ENCODE assay signal across 1 cellular context in the genomic region with DNA sequence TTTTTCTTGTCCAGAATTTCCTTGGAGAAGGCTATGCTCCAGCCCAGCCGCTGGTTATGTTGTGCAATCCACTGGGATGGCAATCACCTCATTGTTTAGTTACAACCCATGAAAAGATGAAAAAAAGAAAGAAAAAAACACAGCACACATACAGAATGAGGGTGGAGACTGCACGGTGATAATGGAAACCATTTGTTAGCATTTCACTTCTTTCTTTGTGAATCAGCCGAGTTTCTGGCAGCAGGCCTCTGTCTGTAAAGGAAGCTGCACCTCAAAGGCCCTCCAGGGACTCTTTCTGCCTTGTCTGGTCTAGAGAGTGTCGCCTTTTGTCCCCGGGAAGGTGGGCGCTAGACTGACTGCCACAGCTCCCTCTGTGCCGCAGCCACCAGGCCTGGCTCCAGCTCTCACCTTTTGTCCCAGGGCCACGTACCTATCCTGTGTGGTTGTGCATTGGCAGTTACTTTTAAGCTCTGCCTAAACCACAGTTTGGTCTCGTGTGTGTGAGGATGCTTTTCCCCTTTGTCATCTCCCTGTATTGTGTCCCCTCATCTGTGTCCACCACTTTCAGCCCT.
TF ChIP-seq lines count a peak whose summit lies in the region.

No MANE protein-coding gene starts in this region.

TF ChIP-seq in GM23338, 12 proteins besides CTCF, POLR2A, EP300 and RAD21 (continued from another document):
- TF ChIP-seq, protein P1, sequence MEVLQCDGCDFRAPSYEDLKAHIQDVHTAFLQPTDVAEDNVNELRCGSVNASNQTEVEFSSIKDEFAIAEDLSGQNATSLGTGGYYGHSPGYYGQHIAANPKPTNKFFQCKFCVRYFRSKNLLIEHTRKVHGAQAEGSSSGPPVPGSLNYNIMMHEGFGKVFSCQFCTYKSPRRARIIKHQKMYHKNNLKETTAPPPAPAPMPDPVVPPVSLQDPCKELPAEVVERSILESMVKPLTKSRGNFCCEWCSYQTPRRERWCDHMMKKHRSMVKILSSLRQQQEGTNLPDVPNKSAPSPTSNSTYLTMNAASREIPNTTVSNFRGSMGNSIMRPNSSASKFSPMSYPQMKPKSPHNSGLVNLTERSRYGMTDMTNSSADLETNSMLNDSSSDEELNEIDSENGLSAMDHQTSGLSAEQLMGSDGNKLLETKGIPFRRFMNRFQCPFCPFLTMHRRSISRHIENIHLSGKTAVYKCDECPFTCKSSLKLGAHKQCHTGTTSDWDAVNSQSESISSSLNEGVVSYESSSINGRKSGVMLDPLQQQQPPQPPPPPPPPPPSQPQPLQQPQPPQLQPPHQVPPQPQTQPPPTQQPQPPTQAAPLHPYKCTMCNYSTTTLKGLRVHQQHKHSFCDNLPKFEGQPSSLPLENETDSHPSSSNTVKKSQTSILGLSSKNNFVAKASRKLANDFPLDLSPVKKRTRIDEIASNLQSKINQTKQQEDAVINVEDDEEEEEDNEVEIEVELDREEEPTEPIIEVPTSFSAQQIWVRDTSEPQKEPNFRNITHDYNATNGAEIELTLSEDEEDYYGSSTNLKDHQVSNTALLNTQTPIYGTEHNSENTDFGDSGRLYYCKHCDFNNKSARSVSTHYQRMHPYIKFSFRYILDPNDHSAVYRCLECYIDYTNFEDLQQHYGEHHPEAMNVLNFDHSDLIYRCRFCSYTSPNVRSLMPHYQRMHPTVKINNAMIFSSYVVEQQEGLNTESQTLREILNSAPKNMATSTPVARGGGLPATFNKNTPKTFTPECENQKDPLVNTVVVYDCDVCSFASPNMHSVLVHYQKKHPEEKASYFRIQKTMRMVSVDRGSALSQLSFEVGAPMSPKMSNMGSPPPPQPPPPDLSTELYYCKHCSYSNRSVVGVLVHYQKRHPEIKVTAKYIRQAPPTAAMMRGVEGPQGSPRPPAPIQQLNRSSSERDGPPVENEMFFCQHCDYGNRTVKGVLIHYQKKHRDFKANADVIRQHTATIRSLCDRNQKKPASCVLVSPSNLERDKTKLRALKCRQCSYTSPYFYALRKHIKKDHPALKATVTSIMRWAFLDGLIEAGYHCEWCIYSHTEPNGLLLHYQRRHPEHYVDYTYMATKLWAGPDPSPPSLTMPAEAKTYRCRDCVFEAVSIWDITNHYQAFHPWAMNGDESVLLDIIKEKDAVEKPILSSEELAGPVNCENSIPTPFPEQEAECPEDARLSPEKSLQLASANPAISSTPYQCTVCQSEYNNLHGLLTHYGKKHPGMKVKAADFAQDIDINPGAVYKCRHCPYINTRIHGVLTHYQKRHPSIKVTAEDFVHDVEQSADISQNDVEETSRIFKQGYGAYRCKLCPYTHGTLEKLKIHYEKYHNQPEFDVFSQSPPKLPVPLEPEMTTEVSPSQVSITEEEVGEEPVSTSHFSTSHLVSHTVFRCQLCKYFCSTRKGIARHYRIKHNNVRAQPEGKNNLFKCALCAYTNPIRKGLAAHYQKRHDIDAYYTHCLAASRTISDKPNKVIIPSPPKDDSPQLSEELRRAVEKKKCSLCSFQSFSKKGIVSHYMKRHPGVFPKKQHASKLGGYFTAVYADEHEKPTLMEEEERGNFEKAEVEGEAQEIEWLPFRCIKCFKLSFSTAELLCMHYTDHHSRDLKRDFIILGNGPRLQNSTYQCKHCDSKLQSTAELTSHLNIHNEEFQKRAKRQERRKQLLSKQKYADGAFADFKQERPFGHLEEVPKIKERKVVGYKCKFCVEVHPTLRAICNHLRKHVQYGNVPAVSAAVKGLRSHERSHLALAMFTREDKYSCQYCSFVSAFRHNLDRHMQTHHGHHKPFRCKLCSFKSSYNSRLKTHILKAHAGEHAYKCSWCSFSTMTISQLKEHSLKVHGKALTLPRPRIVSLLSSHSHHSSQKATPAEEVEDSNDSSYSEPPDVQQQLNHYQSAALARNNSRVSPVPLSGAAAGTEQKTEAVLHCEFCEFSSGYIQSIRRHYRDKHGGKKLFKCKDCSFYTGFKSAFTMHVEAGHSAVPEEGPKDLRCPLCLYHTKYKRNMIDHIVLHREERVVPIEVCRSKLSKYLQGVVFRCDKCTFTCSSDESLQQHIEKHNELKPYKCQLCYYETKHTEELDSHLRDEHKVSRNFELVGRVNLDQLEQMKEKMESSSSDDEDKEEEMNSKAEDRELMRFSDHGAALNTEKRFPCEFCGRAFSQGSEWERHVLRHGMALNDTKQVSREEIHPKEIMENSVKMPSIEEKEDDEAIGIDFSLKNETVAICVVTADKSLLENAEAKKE (CRISPR knock-in tag; IDR thresholded peaks at IDR 0.05) = no peak
- TF ChIP-seq EZH2 (IDR thresholded peaks at IDR 0.05; ENCODE audit: low read depth, unreplicated experiment) = no peak
- no peak for TF ChIP-seq NANOG (IDR thresholded peaks at IDR 0.05; ENCODE audit: borderline replicate concordance)
- TF ChIP-seq, protein P2, sequence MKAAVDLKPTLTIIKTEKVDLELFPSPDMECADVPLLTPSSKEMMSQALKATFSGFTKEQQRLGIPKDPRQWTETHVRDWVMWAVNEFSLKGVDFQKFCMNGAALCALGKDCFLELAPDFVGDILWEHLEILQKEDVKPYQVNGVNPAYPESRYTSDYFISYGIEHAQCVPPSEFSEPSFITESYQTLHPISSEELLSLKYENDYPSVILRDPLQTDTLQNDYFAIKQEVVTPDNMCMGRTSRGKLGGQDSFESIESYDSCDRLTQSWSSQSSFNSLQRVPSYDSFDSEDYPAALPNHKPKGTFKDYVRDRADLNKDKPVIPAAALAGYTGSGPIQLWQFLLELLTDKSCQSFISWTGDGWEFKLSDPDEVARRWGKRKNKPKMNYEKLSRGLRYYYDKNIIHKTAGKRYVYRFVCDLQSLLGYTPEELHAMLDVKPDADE (IDR thresholded peaks at IDR 0.05) = no peak
- TF ChIP-seq EZH2phosphoT487 (IDR thresholded peaks at IDR 0.05; ENCODE audit: unreplicated experiment) = no peak
- TF ChIP-seq ZNF331 (CRISPR knock-in tag; IDR thresholded peaks at IDR 0.05; ENCODE audit: low read depth) = no peak
